12 cellular contexts compared by ENCODE assay signal in the genomic region with DNA sequence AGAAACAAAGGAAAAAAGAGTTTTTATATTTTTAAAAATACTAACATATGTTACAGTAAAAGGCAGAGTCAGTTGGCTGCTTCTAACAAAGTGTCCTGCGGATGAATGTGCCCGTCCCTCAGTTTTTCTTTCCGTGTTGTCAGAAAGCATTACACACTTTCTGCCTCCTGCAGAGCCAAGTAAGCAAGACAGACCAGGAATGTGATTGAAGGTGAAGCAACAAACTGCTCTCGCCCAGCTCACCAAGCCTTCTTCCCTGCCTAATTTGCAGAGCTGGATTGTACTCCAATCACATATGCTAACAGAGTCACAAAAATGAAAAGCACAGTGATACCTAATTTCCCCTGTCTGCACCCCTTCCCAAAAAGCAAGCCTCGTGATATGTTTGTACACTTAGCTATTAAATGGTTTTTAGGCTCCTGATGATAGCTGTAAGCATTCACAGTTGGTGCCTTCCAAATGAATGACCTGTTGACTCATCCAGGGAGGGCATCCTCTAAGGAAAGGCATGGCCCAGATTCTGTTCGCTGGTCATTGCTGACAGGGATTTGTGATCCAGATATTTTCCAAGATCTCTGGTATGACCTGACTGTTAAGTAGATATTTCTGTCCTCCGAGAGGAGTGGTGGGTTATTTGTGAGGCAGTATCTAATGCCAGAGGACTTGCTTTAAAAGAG.
A peak's percentile ranks its signal among the peaks of the same experiment; 100 is the strongest.
DNase-seq lines count a peak whose midpoint lies in the region; ATAC-seq and TF ChIP-seq lines count a peak whose summit lies in the region.
"Had no signal": no experiment of that assay in that cellular context is flagged by ENCODE, and none has a peak within 500 bp of the region (broad histone marks: within the 10 kb centered on the region; RNA-seq: fewer than 3 reads in every experiment).

No MANE protein-coding gene starts in this region.

- H3K4me1 Mint-ChIP-seq in type B pancreatic cell (ENCODE audit: unreplicated experiment) (peaks cover 14% of the 10 kb centered on the region), immature natural killer cell (no peaks in the 10 kb centered on the region)

- TF ChIP-seq CTCF in fibroblast of lung (conservative IDR thresholded peaks at IDR 0.05 in 1 of 2, IDR thresholded peaks at IDR 0.05 in 1 of 2; ENCODE audit: low read depth in 1 of 2, low read length in 2 of 2) (no peak), type B pancreatic cell (conservative IDR thresholded peaks at IDR 0.05) (no peak), esophagus squamous epithelium (IDR thresholded peaks at IDR 0.05) (no peak), mucosa of descending colon (IDR thresholded peaks at IDR 0.05) (no peak)

- H3K27ac Mint-ChIP-seq in type B pancreatic cell: no peak overlapping the region
- no peak overlapping the region for H3K27ac Mint-ChIP-seq in immature natural killer cell
- H3K27ac Mint-ChIP-seq: CD4-positive, alpha-beta T cell; progenitor cell of endocrine pancreas had no signal

- H3K27ac ChIP-seq in SK-N-MC: 0 out of 2 replicates have a peak overlapping the region, but pooled peaks have one; percentile 67
- H3K27ac ChIP-seq in fibroblast of lung (ENCODE audit: insufficient read depth, low read length): no peak overlapping the region
- peak overlapping the region in 1 of 4 donors; percentile 2 for H3K27ac ChIP-seq in esophagus squamous epithelium
- H3K27ac ChIP-seq: cardiac muscle cell, WERI-Rb-1 had no signal

- H3K36me3 Mint-ChIP-seq in type B pancreatic cell (no peaks in the 10 kb centered on the region), immature natural killer cell (no peaks in the 10 kb centered on the region)

- peaks cover 10% of the 10 kb centered on the region for H3K4me1 ChIP-seq in fibroblast of lung (ENCODE audit: control insufficient read depth, extremely low read depth, insufficient read depth, low read length)
- H3K4me1 ChIP-seq in esophagus squamous epithelium: no peaks in the 10 kb centered on the region
- H3K4me1 ChIP-seq in mucosa of descending colon (ENCODE audit: low read depth): no peaks in the 10 kb centered on the region

- H3K4me3 ChIP-seq in SK-N-MC (peak overlapping the region; percentile 28; the same call in 1 of the 2 replicates), fibroblast of lung (replicated peaks in 1 of 4; ENCODE audit: control extremely low read depth in 1 of 4, insufficient read depth in 1 of 4, low read depth in 3 of 4, low read length in 4 of 4) (no peak overlapping the region), esophagus squamous epithelium (no peak overlapping the region), mucosa of descending colon (no peak overlapping the region)
- H3K4me3 ChIP-seq: cardiac muscle cell had no signal

- intact Hi-C loops in esophagus squamous epithelium (cut with DNase I) (no loop called here), mucosa of descending colon (cut with DNase I, micrococcal nuclease) (no loop called here)

- no peak for DNase-seq in SK-N-MC (ENCODE audit: low read depth, low spot score)
- DNase-seq in fibroblast of lung (ENCODE audit: low read depth in 2 of 2): peak; percentile 12 to 25
- DNase-seq in myocyte (ENCODE audit: low read depth): peak; percentile 41
- DNase-seq in type B pancreatic cell (ENCODE audit: extremely low spot score, unreplicated experiment): no peak
- DNase-seq in esophagus squamous epithelium (lab: John Stamatoyannopoulos, UW): no peak
- no peak for DNase-seq in mucosa of descending colon
- DNase-seq in immature natural killer cell: no peak
- DNase-seq: activated naive CD4-positive, alpha-beta T cell; CD4-positive, alpha-beta T cell; WERI-Rb-1 had no signal

- H2AFZ ChIP-seq in fibroblast of lung (ENCODE audit: low read length): peak overlapping the region; percentile 40

- H3K36me3 ChIP-seq in SK-N-MC (ENCODE audit: insufficient read depth, low read length) (no peaks in the 10 kb centered on the region), fibroblast of lung (ENCODE audit: control insufficient read depth, insufficient read depth, low read length) (no peaks in the 10 kb centered on the region), esophagus squamous epithelium (no peaks in the 10 kb centered on the region), mucosa of descending colon (ENCODE audit: low read depth) (no peaks in the 10 kb centered on the region)
- H3K36me3 ChIP-seq: cardiac muscle cell, WERI-Rb-1 had no signal

- H3K9me3 Mint-ChIP-seq in type B pancreatic cell (no peaks in the 10 kb centered on the region), immature natural killer cell (peaks cover 0 to 4% (median 0%) of the 10 kb centered on the region in 6 donors)
- H3K9me3 Mint-ChIP-seq: CD4-positive, alpha-beta T cell had no signal

- no peak overlapping the region for H3K9ac ChIP-seq in SK-N-MC (ENCODE audit: insufficient read length)
- H3K9ac ChIP-seq in fibroblast of lung (ENCODE audit: insufficient read depth, low read length): no peak overlapping the region

- no peaks in the 10 kb centered on the region for H4K20me1 ChIP-seq in fibroblast of lung (ENCODE audit: control insufficient read depth, extremely low read depth, insufficient read depth, low read length)

- H3K4me2 ChIP-seq in fibroblast of lung (ENCODE audit: extremely low read depth, insufficient read depth, low read length): peak overlapping the region; percentile 25

- H3K4me3 Mint-ChIP-seq in type B pancreatic cell (peak overlapping the region; percentile 35), immature natural killer cell (no peak overlapping the region)
- H3K4me3 Mint-ChIP-seq: CD4-positive, alpha-beta T cell had no signal

- WGBS in esophagus squamous epithelium, 2 donors: 75 to 76% methylated on average over 7 of the region's 7 CpGs

- no peak for TF ChIP-seq POLR2A in esophagus squamous epithelium (IDR thresholded peaks at IDR 0.05)

- H3K9me3 ChIP-seq in SK-N-MC (ENCODE audit: low read depth, low read length) (no peaks in the 10 kb centered on the region), fibroblast of lung (ENCODE audit: control insufficient read depth, insufficient read depth, low read depth, low read length) (no peaks in the 10 kb centered on the region), esophagus squamous epithelium (no peaks in the 10 kb centered on the region), mucosa of descending colon (no peaks in the 10 kb centered on the region)

- no peaks in the 10 kb centered on the region for H3K27me3 ChIP-seq in fibroblast of lung (ENCODE audit: control insufficient read depth, insufficient read depth, low read length)
- no peaks in the 10 kb centered on the region for H3K27me3 ChIP-seq in esophagus squamous epithelium
- H3K27me3 ChIP-seq: cardiac muscle cell had no signal

- no peak for ATAC-seq in mucosa of descending colon

- no peaks in the 10 kb centered on the region for H3K27me3 Mint-ChIP-seq in type B pancreatic cell
- peaks cover 0 to 2% (median 0%) of the 10 kb centered on the region in 3 donors for H3K27me3 Mint-ChIP-seq in immature natural killer cell (ENCODE audit: low read depth in 3 of 3)
- H3K27me3 Mint-ChIP-seq: CD4-positive, alpha-beta T cell; progenitor cell of endocrine pancreas had no signal

- H3K79me2 ChIP-seq in fibroblast of lung (ENCODE audit: control insufficient read depth, insufficient read depth, low read length): no peaks in the 10 kb centered on the region

Comparison
In these comparisons a context has a peak if more than half of its experiments do, and no peak if none do; other contexts are left out.
1. DNase-seq: peak in fibroblast of lung (2 of 2) and myocyte (single experiment); none in SK-N-MC (single experiment), type B pancreatic cell (single experiment), esophagus squamous epithelium (single experiment), mucosa of descending colon (0 of 3) and immature natural killer cell (0 of 3).